In the genomic region with DNA sequence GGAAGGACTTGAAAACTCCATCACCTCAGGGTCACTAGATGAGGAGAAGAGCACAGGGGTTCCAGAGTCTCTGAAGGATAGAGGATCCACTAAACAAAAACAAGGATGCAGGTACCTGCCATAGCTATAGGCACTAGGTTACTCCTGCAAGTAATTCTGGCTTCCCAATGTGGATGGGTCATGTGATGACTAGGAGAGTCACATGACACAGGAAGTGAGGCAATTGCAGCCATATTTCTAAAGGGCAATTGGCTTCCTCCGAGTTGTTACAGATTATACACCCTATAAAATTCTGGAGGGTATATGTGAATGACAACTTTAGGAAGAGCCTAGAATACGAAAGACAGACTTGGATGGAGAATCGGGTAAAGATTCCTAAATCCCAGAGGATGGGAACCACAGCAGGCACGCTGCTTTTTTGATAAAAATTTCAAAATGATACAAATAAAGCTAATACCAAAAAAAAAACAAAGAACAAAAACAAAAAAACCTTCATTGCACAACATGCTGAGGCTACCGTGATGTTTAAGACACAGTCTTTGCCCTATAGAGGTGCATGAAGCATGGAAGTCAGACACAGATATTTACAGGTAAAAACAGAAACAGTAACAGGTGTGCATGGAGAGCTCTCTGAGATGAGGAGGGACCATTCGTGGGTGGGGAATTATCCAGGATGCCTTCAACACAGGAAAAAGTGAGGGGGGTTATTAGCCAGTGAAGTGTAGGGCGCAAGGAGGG, we compare ENCODE assay signal across 8 cellular contexts. TPM values are rescaled to one million over a fixed set of nuclear protein-coding genes. Genes with fewer than 3 reads are reported as not detected.
DNase-seq lines count a peak whose midpoint lies in the region; ATAC-seq and TF ChIP-seq lines count a peak whose summit lies in the region.

No MANE protein-coding gene starts in this region.

- TF ChIP-seq EP300 in ovary (IDR thresholded peaks at IDR 0.05), result no peak

- H3K36me3 Mint-ChIP-seq in activated T-helper 1 cell treated with anti-CD3 and anti-CD28 coated beads, Interleukin-12 subunit alpha, Interleukin-12 subunit beta, Interleukin-2, Interleukin-4 antibody, amounts not matched to agents 30 ng/mL and 10 ng/mL and 1 ng/mL, durations not matched to agents 14 hours and 24 hours and 36 hours (ENCODE audit: low read depth), result peaks cover 7% of the 10 kb centered on the region

- ATAC-seq in GM21390 (IDR thresholded peaks at IDR 0.05; ENCODE audit: unreplicated experiment) (no peak), GM19023 (IDR thresholded peaks at IDR 0.05; ENCODE audit: unreplicated experiment) (no peak)

- H3K27ac Mint-ChIP-seq in activated T-helper 1 cell treated with anti-CD3 and anti-CD28 coated beads, Interleukin-12 subunit alpha, Interleukin-12 subunit beta, Interleukin-2, Interleukin-4 antibody, amounts not matched to agents 30 ng/mL and 10 ng/mL and 1 ng/mL, durations not matched to agents 14 hours and 24 hours and 36 hours, result peak overlapping the region; percentile 78

- H3K27me3 Mint-ChIP-seq in activated T-helper 1 cell treated with anti-CD3 and anti-CD28 coated beads, Interleukin-12 subunit alpha, Interleukin-12 subunit beta, Interleukin-2, Interleukin-4 antibody, amounts not matched to agents 30 ng/mL and 10 ng/mL and 1 ng/mL, durations not matched to agents 14 hours and 24 hours and 36 hours (ENCODE audit: insufficient read depth), result no peaks in the 10 kb centered on the region

- H3K4me1 Mint-ChIP-seq in activated T-helper 1 cell treated with anti-CD3 and anti-CD28 coated beads, Interleukin-12 subunit alpha, Interleukin-12 subunit beta, Interleukin-2, Interleukin-4 antibody, amounts not matched to agents 30 ng/mL and 10 ng/mL and 1 ng/mL, durations not matched to agents 14 hours and 24 hours and 36 hours (ENCODE audit: low read depth), result peaks cover 27% of the 10 kb centered on the region

- no peaks in the 10 kb centered on the region for H3K4me1 ChIP-seq in ovary (ENCODE audit: insufficient read depth)

- whole genome bisulfite sequencing in ovary, 3 donors, result 21 to 22% (median 22%) methylated on average over 7 of the region's 7 CpGs

- no peaks in the 10 kb centered on the region for H3K9me3 Mint-ChIP-seq in activated T-helper 1 cell treated with anti-CD3 and anti-CD28 coated beads, Interleukin-12 subunit alpha, Interleukin-12 subunit beta, Interleukin-2, Interleukin-4 antibody, amounts not matched to agents 30 ng/mL and 10 ng/mL and 1 ng/mL, durations not matched to agents 14 hours and 24 hours and 36 hours

- DNase-seq in NCI-H1436 (lab: John Stamatoyannopoulos, UW), result peak; percentile 7
- DNase-seq in NCI-H1436 treated with DMSO at 0.1 percent for 48 hours (lab: John Stamatoyannopoulos, UW), result no peak
- peak; percentile 29 for DNase-seq in NCI-H128 (lab: John Stamatoyannopoulos, UW; ENCODE audit: unreplicated experiment)
- DNase-seq in activated T-helper 1 cell treated with anti-CD3 and anti-CD28 coated beads, Interleukin-12 subunit alpha, Interleukin-12 subunit beta, Interleukin-2, Interleukin-4 antibody, amounts not matched to agents 30 ng/mL and 10 ng/mL and 1 ng/mL, durations not matched to agents 14 hours and 24 hours and 36 hours (ENCODE audit: low spot score), result no peak
- peak; percentile 84 for DNase-seq in globus pallidus (ENCODE audit: low spot score)
- peak in 3 of 5 donors; percentile 55 to 79 (median 59) for DNase-seq in ovary

- no peak for TF ChIP-seq CTCF in ovary (IDR thresholded peaks at IDR 0.05)

- TF ChIP-seq POLR2A in ovary (IDR thresholded peaks at IDR 0.05), result no peak

- no peaks in the 10 kb centered on the region for H3K36me3 ChIP-seq in ovary

- H3K27me3 ChIP-seq in ovary, result no peaks in the 10 kb centered on the region

- H3K4me3 Mint-ChIP-seq in activated T-helper 1 cell treated with anti-CD3 and anti-CD28 coated beads, Interleukin-12 subunit alpha, Interleukin-12 subunit beta, Interleukin-2, Interleukin-4 antibody, amounts not matched to agents 30 ng/mL and 10 ng/mL and 1 ng/mL, durations not matched to agents 14 hours and 24 hours and 36 hours, result peak overlapping the region; percentile 68

- no peak overlapping the region for H3K4me3 ChIP-seq in ovary

- H3K27ac ChIP-seq in ovary, result no peak overlapping the region

- intact Hi-C loops in activated T-helper 1 cell treated with anti-CD3 and anti-CD28 coated beads, Interleukin-12 subunit alpha, Interleukin-12 subunit beta, Interleukin-2, Interleukin-4 antibody, amounts not matched to agents 30 ng/mL and 10 ng/mL and 1 ng/mL, durations not matched to agents 14 hours and 24 hours and 36 hours (cut with micrococcal nuclease), result no loop called here
- intact Hi-C loops in ovary (cut with DNase I), result no loop called here

- H3K9me3 ChIP-seq in ovary, result no peaks in the 10 kb centered on the region

RNA-seq across cellular contexts. Expression of gene MTX1, which starts 10.5 kb away (rescaled TPM):
- total RNA-seq in activated T-helper 1 cell treated with anti-CD3 and anti-CD28 coated beads, Interleukin-12 subunit alpha, Interleukin-12 subunit beta, Interleukin-2, Interleukin-4 antibody, amounts not matched to agents 30 ng/mL and 10 ng/mL and 1 ng/mL, durations not matched to agents 14 hours and 24 hours and 36 hours, result 61.8 and 62.3 TPM in 2 replicates
- 10 to 100 TPM; 18.5 to 33.4 (median 27.7) TPM for total RNA-seq in ovary
- 10 to 100 TPM; 15.6 to 35.4 TPM for polyA plus RNA-seq in ovary

RNA-seq across cellular contexts. Expression of gene THBS3, which starts 11.3 kb away (rescaled TPM):
- 9.7 and 10.0 TPM in 2 replicates for total RNA-seq in activated T-helper 1 cell treated with anti-CD3 and anti-CD28 coated beads, Interleukin-12 subunit alpha, Interleukin-12 subunit beta, Interleukin-2, Interleukin-4 antibody, amounts not matched to agents 30 ng/mL and 10 ng/mL and 1 ng/mL, durations not matched to agents 14 hours and 24 hours and 36 hours
- 10 to 100 TPM; 19.9 to 50.2 (median 29.1) TPM for total RNA-seq in ovary
- polyA plus RNA-seq in ovary, result 10 to 100 TPM; 23.1 to 28.2 TPM

RNA-seq across cellular contexts. Expression of gene ENTREP3, which starts 36.3 kb away (rescaled TPM):
- total RNA-seq in activated T-helper 1 cell treated with anti-CD3 and anti-CD28 coated beads, Interleukin-12 subunit alpha, Interleukin-12 subunit beta, Interleukin-2, Interleukin-4 antibody, amounts not matched to agents 30 ng/mL and 10 ng/mL and 1 ng/mL, durations not matched to agents 14 hours and 24 hours and 36 hours, result 40.3 and 45.5 TPM in 2 replicates
- total RNA-seq in ovary, result 10 to 100 TPM; 10.8 to 22.4 (median 20.2) TPM
- polyA plus RNA-seq in ovary, result 10 to 100 TPM in 1 of 2 donors, 1 to 10 TPM in 1; 9.3 to 11.8 TPM

RNA-seq across cellular contexts. Expression of gene SCAMP3, which starts 43.1 kb away (rescaled TPM):
- 147 and 168 TPM in 2 replicates for total RNA-seq in activated T-helper 1 cell treated with anti-CD3 and anti-CD28 coated beads, Interleukin-12 subunit alpha, Interleukin-12 subunit beta, Interleukin-2, Interleukin-4 antibody, amounts not matched to agents 30 ng/mL and 10 ng/mL and 1 ng/mL, durations not matched to agents 14 hours and 24 hours and 36 hours
- 10 to 100 TPM; 27.1 to 63.0 (median 40.7) TPM for total RNA-seq in ovary
- polyA plus RNA-seq in ovary, result 10 to 100 TPM; 40.9 to 46.6 TPM

RNA-seq across cellular contexts. Expression of gene TRIM46, which starts 45.4 kb away (rescaled TPM):
- 10.2 and 12.6 TPM in 2 replicates for total RNA-seq in activated T-helper 1 cell treated with anti-CD3 and anti-CD28 coated beads, Interleukin-12 subunit alpha, Interleukin-12 subunit beta, Interleukin-2, Interleukin-4 antibody, amounts not matched to agents 30 ng/mL and 10 ng/mL and 1 ng/mL, durations not matched to agents 14 hours and 24 hours and 36 hours
- total RNA-seq in ovary, result under 1 TPM in 6 of 7 donors, not detected in 1; 0.12 to 0.87 (median 0.54) TPM
- polyA plus RNA-seq in ovary, result under 1 TPM; 0.12 to 0.24 TPM

Comparison
In these comparisons a context has a peak if more than half of its experiments do, and no peak if none do; other contexts are left out.
1. DNase-seq: peak in NCI-H1436 (single experiment), NCI-H128 (single experiment), globus pallidus (single experiment) and ovary (3 of 5); none in NCI-H1436 treated with DMSO at 0.1 percent for 48 hours (single experiment) and activated T-helper 1 cell treated with anti-CD3 and anti-CD28 coated beads, Interleukin-12 subunit alpha, Interleukin-12 subunit beta, Interleukin-2, Interleukin-4 antibody, amounts not matched to agents 30 ng/mL and 10 ng/mL and 1 ng/mL, durations not matched to agents 14 hours and 24 hours and 36 hours (single experiment).